Comparison of ENCODE assay signal across 15 cellular contexts in the genomic region with DNA sequence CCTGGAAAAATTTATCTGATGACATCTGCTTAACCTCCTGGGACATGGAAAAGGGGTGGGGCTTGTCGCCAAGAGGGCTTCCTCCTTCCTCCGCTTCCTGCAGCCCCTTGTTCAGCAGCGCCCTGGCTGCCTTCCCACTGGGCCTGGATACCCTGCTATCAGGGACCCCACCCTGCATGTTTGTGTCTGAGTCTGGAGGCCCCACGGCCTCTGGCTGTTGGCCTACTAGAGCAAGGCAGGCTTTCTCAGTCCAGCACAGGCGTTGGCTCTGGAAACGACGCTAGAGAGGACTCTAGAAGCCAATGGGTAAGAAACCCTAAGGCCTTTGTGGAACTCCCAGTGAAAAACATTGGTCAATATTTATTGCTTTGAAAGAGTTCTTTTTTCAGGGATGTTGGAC.
DNase-seq lines count a peak whose midpoint lies in the region; ATAC-seq and TF ChIP-seq lines count a peak whose summit lies in the region.
"Had no signal": no experiment of that assay in that cellular context is flagged by ENCODE, and none has a peak within 500 bp of the region (broad histone marks: within the 10 kb centered on the region; RNA-seq: fewer than 3 reads in every experiment).

No MANE protein-coding gene starts in this region.

- H3K9ac ChIP-seq in IMR-90 (ENCODE audit: low read depth, low read length) = no peak overlapping the region; the same call in 1 of the 2 replicates

- H2BK5ac ChIP-seq in IMR-90 (ENCODE audit: low read depth, low read length, poor library complexity, severe bottlenecking) = no peak overlapping the region

- TF ChIP-seq POLR2A in IMR-90 (IDR thresholded peaks at IDR 0.05; ENCODE audit: low read depth, low read length) (no peak), stomach (IDR thresholded peaks at IDR 0.05) (no peak)

- in situ Hi-C loops in IMR-90 (cut with MboI; ENCODE audit: low sequenced_read_pairs) = no loop called here

- H3K4me3 ChIP-seq in IMR-90 (ENCODE audit: insufficient read depth, low read depth, low read length) (no peak overlapping the region), fibroblast of villous mesenchyme (ENCODE audit: low read depth, low read length) (no peak overlapping the region), lower lobe of right lung (no peak overlapping the region), stomach (no peak overlapping the region)
- H3K4me3 ChIP-seq in effector memory CD4-positive, alpha-beta T cell (ENCODE audit: insufficient read depth, low read depth, low read length, poor library complexity, severe bottlenecking) = no peak overlapping the region

- peak overlapping the region in 1 of 2 experiments; percentile 35; a peak in 2 of 4 replicates for H4K8ac ChIP-seq in IMR-90 (ENCODE audit: low read depth in 2 of 2, low read length in 2 of 2)

- H2BK20ac ChIP-seq in IMR-90 (ENCODE audit: low read depth, low read length) = peak overlapping the region; percentile 4; the same call in 1 of the 2 replicates

- H2AFZ ChIP-seq in IMR-90 (replicated peaks; ENCODE audit: low read length, poor library complexity) = peak overlapping the region; percentile 56

- no peak overlapping the region for H3K4me2 ChIP-seq in IMR-90 (ENCODE audit: low read depth, low read length)

- no TSS peak for BruUV-seq in IMR-90 (replicated peaks; lab: Mats Ljungman, UMichigan)

- H3K27ac ChIP-seq in IMR-90 (ENCODE audit: insufficient read depth, low read length) = peak overlapping the region; percentile 65; the same call in 1 of the 2 replicates
- peak overlapping the region; percentile 66 for H3K27ac ChIP-seq in lower lobe of right lung
- H3K27ac ChIP-seq in stomach = peak overlapping the region in 4 of 5 donors; percentile 30 to 67 (median 60)
- H3K27ac ChIP-seq in effector memory CD4-positive, alpha-beta T cell (ENCODE audit: insufficient read depth, low read length, poor library complexity, severe bottlenecking) = no peak overlapping the region

- peak; percentile 40 for ATAC-seq in IMR-90 (ENCODE audit: low read depth)
- ATAC-seq in lower lobe of right lung = peak; percentile 43 to 66
- ATAC-seq in GM21723 (IDR thresholded peaks at IDR 0.05; ENCODE audit: unreplicated experiment) = no peak
- ATAC-seq in HG02970 (IDR thresholded peaks at IDR 0.05; ENCODE audit: low FRiP score, unreplicated experiment) = no peak
- ATAC-seq: PC-3, T-helper 17 cell had no signal

- H4K20me1 ChIP-seq in IMR-90 (ENCODE audit: insufficient read depth, low read length) = no peaks in the 10 kb centered on the region

- peak overlapping the region; percentile 28; the same call in 1 of the 2 replicates for H2AK5ac ChIP-seq in IMR-90 (ENCODE audit: low read depth, low read length)

- peak overlapping the region; percentile 69 for H2BK120ac ChIP-seq in IMR-90 (ENCODE audit: low read depth, low read length)

- H2BK15ac ChIP-seq in IMR-90 (ENCODE audit: low read depth, low read length) = no peak overlapping the region; the same call in 2 of the 3 replicates

- H3K27me3 ChIP-seq in IMR-90 (ENCODE audit: control insufficient read depth, insufficient read depth, low read length) (no peaks in the 10 kb centered on the region), lower lobe of right lung (ENCODE audit: low read depth) (no peaks in the 10 kb centered on the region), stomach (no peaks in the 10 kb centered on the region)
- no peaks in the 10 kb centered on the region for H3K27me3 ChIP-seq in effector memory CD4-positive, alpha-beta T cell (replicated peaks; ENCODE audit: control insufficient read depth, insufficient read depth, low read length, poor library complexity, severe bottlenecking)

- TF ChIP-seq CTCF in IMR-90 (conservative IDR thresholded peaks at IDR 0.05; ENCODE audit: low read depth, low read length) (no peak), fibroblast of villous mesenchyme (IDR thresholded peaks at IDR 0.05; ENCODE audit: insufficient read depth, low read depth, low read length) (no peak), lower lobe of right lung (IDR thresholded peaks at IDR 0.05) (no peak), stomach (IDR thresholded peaks at IDR 0.05) (no peak)

- peak overlapping the region; percentile 65 for H4K5ac ChIP-seq in IMR-90 (ENCODE audit: low read depth, low read length)

- H3K4ac ChIP-seq in IMR-90 (ENCODE audit: low read depth, low read length) = peak overlapping the region; percentile 80

- no peak for TF ChIP-seq EP300 in stomach (IDR thresholded peaks at IDR 0.05)

- WGBS in IMR-90 (ENCODE audit: extremely low coverage in 2 of 2, insufficient read length in 1 of 2), 2 experiments = no CpG with 5 or more reads among the region's 7 CpGs
- WGBS in stomach, 5 donors = 20 to 38% (median 30%) methylated on average over 7 of the region's 7 CpGs

- H3K36me3 ChIP-seq in IMR-90 (ENCODE audit: control insufficient read depth, insufficient read depth, low read length) (no peaks in the 10 kb centered on the region), lower lobe of right lung (no peaks in the 10 kb centered on the region), stomach (no peaks in the 10 kb centered on the region)
- H3K36me3 ChIP-seq in effector memory CD4-positive, alpha-beta T cell (ENCODE audit: control insufficient read depth, insufficient read depth, low read length) = no peaks in the 10 kb centered on the region

- H3K18ac ChIP-seq in IMR-90 (ENCODE audit: low read depth, low read length) = peak overlapping the region; percentile 91

- H4K91ac ChIP-seq in IMR-90 (ENCODE audit: insufficient read depth, low read depth, low read length) = peak overlapping the region; percentile 75

- POLR2A ChIA-PET in IMR-90 (lab: Charles Lee; ENCODE audit: unreplicated experiment) = no interaction called here

- TF ChIP-seq RAD21 in IMR-90 (IDR thresholded peaks at IDR 0.05; ENCODE audit: low read length) = no peak

- DNase-seq in IMR-90 (no peak), fibroblast of villous mesenchyme (ENCODE audit: low read depth) (peak; percentile 55), lower lobe of right lung (peak; percentile 70), stomach (peak; percentile 42), DMS79 (lab: John Stamatoyannopoulos, UW) (no peak)
- DNase-seq in effector memory CD4-positive, alpha-beta T cell = no peak
- DNase-seq: activated CD4-positive, alpha-beta T cell treated with anti-CD3 and anti-CD28 coated beads for 48 hours; amniotic stem cell; DMS 273 treated with DMSO at 0.1 percent for 48 hours; foreskin melanocyte; NCI-H1092 treated with DMSO at 0.1 percent for 48 hours; PC-3; T-helper 17 cell had no signal

- no peak overlapping the region for H3K56ac ChIP-seq in IMR-90 (ENCODE audit: extremely low read depth, insufficient read depth, low read length)

- no peak overlapping the region; the same call in 1 of the 2 replicates for H3K23ac ChIP-seq in IMR-90 (ENCODE audit: low read depth, low read length)

- CTCF ChIA-PET in IMR-90 (lab: Yijun Ruan, JAX) = interaction anchor here (0.7 kb wide), 1 partner anchor 61 kb away, joined by 3 read pairs; no protein-coding TSS in a partner anchor

- no peak overlapping the region for H2AK9ac ChIP-seq in IMR-90 (replicated peaks; ENCODE audit: low read depth, low read length, poor library complexity)

- H3K79me1 ChIP-seq in IMR-90 (ENCODE audit: low read depth in 1 of 2, low read length in 2 of 2) = no peaks in the 10 kb centered on the region

- dilution Hi-C loops in IMR-90 (cut with HindIII; ENCODE audit: low sequenced_read_pairs, unreplicated experiment) = no loop called here

- H3K4me1 ChIP-seq in IMR-90 (ENCODE audit: control insufficient read depth, insufficient read depth, low read length) (peaks cover 22% of the 10 kb centered on the region), lower lobe of right lung (peaks cover 35% of the 10 kb centered on the region), stomach (peaks cover 5 to 52% (median 24%) of the 10 kb centered on the region in 4 donors)
- H3K4me1 ChIP-seq in effector memory CD4-positive, alpha-beta T cell (ENCODE audit: control insufficient read depth, insufficient read depth, low read length, poor library complexity, severe bottlenecking) = no peaks in the 10 kb centered on the region

- intact Hi-C loops in IMR-90 (cut with micrococcal nuclease) (no loop called here), lower lobe of right lung (cut with DNase I) (no loop called here), stomach (cut with DNase I; ENCODE audit: low total_unique reads) (no loop called here)

- H3K9me1 ChIP-seq in IMR-90 (ENCODE audit: insufficient read depth, low read length) = peaks cover 8% of the 10 kb centered on the region; the same call in 1 of the 2 replicates

- H3K9me3 ChIP-seq in IMR-90 (ENCODE audit: control insufficient read depth, insufficient read depth, low read length) (no peaks in the 10 kb centered on the region), lower lobe of right lung (no peaks in the 10 kb centered on the region), stomach (no peaks in the 10 kb centered on the region)
- H3K9me3 ChIP-seq in effector memory CD4-positive, alpha-beta T cell (ENCODE audit: control insufficient read depth, low read length) = no peaks in the 10 kb centered on the region

- peak overlapping the region; percentile 52; the same call in 1 of the 2 replicates for H3K14ac ChIP-seq in IMR-90 (replicated peaks; ENCODE audit: low read depth, low read length)

TF ChIP-seq in IMR-90, 13 proteins besides CTCF, POLR2A, EP300 and RAD21 (continues in another document):
- TF ChIP-seq RFX5 (IDR thresholded peaks at IDR 0.05; ENCODE audit: low read depth, low read length) (no peak), CHD1 (IDR thresholded peaks at IDR 0.05; ENCODE audit: low read depth, low read length) (no peak), ELK1 (IDR thresholded peaks at IDR 0.05; ENCODE audit: borderline replicate concordance, low read depth, low read length) (no peak), FOS (IDR thresholded peaks at IDR 0.05; ENCODE audit: low read depth, low read length) (no peak), MXI1 (IDR thresholded peaks at IDR 0.05; ENCODE audit: borderline replicate concordance, low read depth, low read length) (no peak), BHLHE40 (IDR thresholded peaks at IDR 0.05; ENCODE audit: low read depth, low read length) (no peak)

Comparison
In these comparisons a context has a peak if more than half of its experiments do, and no peak if none do; other contexts are left out.
1. ATAC-seq: peak in IMR-90 (single experiment) and lower lobe of right lung (2 of 2); none in GM21723 (single experiment) and HG02970 (single experiment).
2. DNase-seq: peak in fibroblast of villous mesenchyme (single experiment), lower lobe of right lung (single experiment) and stomach (single experiment); none in IMR-90 (single experiment), DMS79 (single experiment) and effector memory CD4-positive, alpha-beta T cell (0 of 3).